16 cellular contexts compared by ENCODE assay signal in genomic region chr12:92905258-92905810, GRCh38.
"Had no signal": no experiment of that assay in that cellular context is flagged by ENCODE, and none has a peak within 500 bp of the region (broad histone marks: within the 10 kb centered on the region; RNA-seq: fewer than 3 reads in every experiment).

No MANE protein-coding gene starts in this region.

- H3K27me3 Mint-ChIP-seq: brain had no signal

- H3K9me3 Mint-ChIP-seq: stimulated activated effector memory CD8-positive, alpha-beta T cell treated with anti-CD3 and anti-CD28 coated beads, Interleukin-12 subunit alpha, Interleukin-12 subunit beta, amount 100 ng/mL, for 72 hours had no signal

- H3K36me3 Mint-ChIP-seq: stimulated activated effector memory CD8-positive, alpha-beta T cell treated with anti-CD3 and anti-CD28 coated beads, Interleukin-12 subunit alpha, Interleukin-12 subunit beta, amount 100 ng/mL, for 72 hours had no signal

- DNase-seq: activated CD4-positive, alpha-beta T cell treated with anti-CD3 and anti-CD28 coated beads for 4 hours; anterior cingulate cortex; caudate nucleus; foreskin keratinocyte; hypothalamus; lower lobe of right lung; nucleus accumbens; sigmoid colon; stimulated activated CD4-positive, alpha-beta T cell treated with anti-CD3 and anti-CD28 coated beads, Interleukin-4, amount 100 ng/mL, for 24 hours; upper lobe of right lung had no signal

- FAIRE-seq: keratinocyte had no signal

- H3K4me1 Mint-ChIP-seq: brain, nephron had no signal

- ATAC-seq: lower lobe of right lung; stimulated activated effector memory CD8-positive, alpha-beta T cell treated with anti-CD3 and anti-CD28 coated beads, Interleukin-12 subunit alpha, Interleukin-12 subunit beta, amount 100 ng/mL, for 72 hours; upper lobe of right lung; WTC11 had no signal

- H3K4me3 Mint-ChIP-seq: brain; nephron; stimulated activated effector memory CD8-positive, alpha-beta T cell treated with anti-CD3 and anti-CD28 coated beads, Interleukin-12 subunit alpha, Interleukin-12 subunit beta, amount 100 ng/mL, for 72 hours; T-helper 2 cell treated with Interferon-gamma antibody and Interleukin-4, amounts not matched to agents 5 μg/mL and 100 μg/mL, for 36 hours; WTC11 had no signal

- H3K27ac Mint-ChIP-seq: brain; nephron; stimulated activated effector memory CD8-positive, alpha-beta T cell treated with anti-CD3 and anti-CD28 coated beads, Interleukin-12 subunit alpha, Interleukin-12 subunit beta, amount 100 ng/mL, for 72 hours; T-helper 2 cell treated with Interferon-gamma antibody and Interleukin-4, amounts not matched to agents 5 μg/mL and 100 μg/mL, for 36 hours; WTC11 had no signal
